In genomic region chr2:91975130-91975491, GRCh38 we compare ENCODE assay signal across 8 cellular contexts.
"Had no signal": no experiment of that assay in that cellular context is flagged by ENCODE, and none has a peak within 500 bp of the region (broad histone marks: within the 10 kb centered on the region; RNA-seq: fewer than 3 reads in every experiment).

No MANE protein-coding gene starts in this region.

- H3K27ac Mint-ChIP-seq: IgD-negative memory B cell had no signal

- H3K4me2 ChIP-seq: KMS-11 had no signal

- DNase-seq: IMR-90, KBM-7, KG1 had no signal

- ATAC-seq: HepG2, K562 had no signal

- H3K4me1 Mint-ChIP-seq: IgD-negative memory B cell had no signal

- H3K27ac ChIP-seq: HL-60, KMS-11 had no signal

- H3K4me3 ChIP-seq: K562 had no signal

- H3K4me3 Mint-ChIP-seq: IgD-negative memory B cell had no signal

- H3K36me3 Mint-ChIP-seq: IgD-negative memory B cell had no signal

- H3K27me3 Mint-ChIP-seq: IgD-negative memory B cell had no signal
